8 cellular contexts compared by ENCODE assay signal in the genomic region with DNA sequence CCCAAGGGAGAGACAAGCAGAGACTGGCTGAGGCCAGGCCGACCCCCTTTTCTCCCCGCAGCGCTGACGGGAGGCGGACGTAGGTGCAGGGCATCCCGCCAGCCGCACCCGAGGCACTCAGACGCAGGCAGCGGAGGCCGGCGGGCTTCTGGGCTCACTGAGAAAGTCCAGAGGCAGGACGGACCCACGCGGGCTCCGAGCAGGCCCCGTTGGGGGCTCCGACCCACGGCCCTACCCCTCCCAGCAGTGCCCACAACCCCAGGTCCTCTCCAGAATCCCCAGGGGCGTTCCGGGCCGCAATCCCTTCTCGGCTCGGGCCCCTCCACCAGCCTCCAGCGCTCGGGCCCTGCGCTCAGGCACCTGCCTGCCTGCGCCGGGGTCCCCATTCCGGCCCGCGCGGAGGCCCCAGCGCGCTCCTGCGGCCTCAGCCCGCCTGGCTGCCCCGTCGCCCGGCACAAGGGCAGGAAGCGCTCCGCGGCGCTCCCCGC. TPM values are rescaled to one million over a fixed set of nuclear protein-coding genes. Genes with fewer than 3 reads are reported as not detected.
DNase-seq lines count a peak whose midpoint lies in the region; ATAC-seq and TF ChIP-seq lines count a peak whose summit lies in the region.

No MANE protein-coding gene starts in this region.

- H3K27ac ChIP-seq in HL-60 (replicated peaks), result peak overlapping the region; percentile 56
- peak overlapping the region; percentile 63 for H3K27ac ChIP-seq in SJSA1
- peak overlapping the region; percentile 99 for H3K27ac ChIP-seq in left ventricle myocardium inferior (replicated peaks)
- H3K27ac ChIP-seq in psoas muscle, result peak overlapping the region; percentile 100

- H3K4me1 ChIP-seq in SJSA1 (replicated peaks) (no peaks in the 10 kb centered on the region), left ventricle myocardium inferior (peaks cover 61% of the 10 kb centered on the region), psoas muscle (peaks cover 23% of the 10 kb centered on the region)

- intact Hi-C loops in left ventricle myocardium inferior (cut with micrococcal nuclease), result no loop called here
- intact Hi-C loops in psoas muscle (cut with DNase I), result loop anchor here in 1 of 2 donors (5.0 kb wide), 1 partner anchor 35 kb away; no protein-coding TSS in a partner anchor

- H3K4me3 ChIP-seq in HL-60 (replicated peaks; ENCODE audit: insufficient read depth, low read length) (peak overlapping the region; percentile 74), SJSA1 (peak overlapping the region; percentile 96), left ventricle myocardium inferior (peak overlapping the region; percentile 86), psoas muscle (peak overlapping the region; percentile 96)

- H3K36me3 ChIP-seq in SJSA1 (peaks cover 6% of the 10 kb centered on the region), left ventricle myocardium inferior (no peaks in the 10 kb centered on the region), psoas muscle (ENCODE audit: insufficient read depth in 1 of 2, low read depth in 1 of 2) (no peaks in the 10 kb centered on the region)

- ATAC-seq in GM19463 (IDR thresholded peaks at IDR 0.05; ENCODE audit: unreplicated experiment) (peak; percentile 21), psoas muscle (peak; percentile 16 to 34 (median 26))

- no peaks in the 10 kb centered on the region for H3K27me3 ChIP-seq in HL-60 (ENCODE audit: insufficient read depth, poor library complexity, severe bottlenecking)
- H3K27me3 ChIP-seq in SJSA1 (replicated peaks), result no peaks in the 10 kb centered on the region
- no peaks in the 10 kb centered on the region for H3K27me3 ChIP-seq in left ventricle myocardium inferior (ENCODE audit: low read depth)
- no peaks in the 10 kb centered on the region for H3K27me3 ChIP-seq in psoas muscle (ENCODE audit: insufficient read depth in 3 of 3, low read length in 2 of 3)

- DNase-seq in COLO668 (lab: John Stamatoyannopoulos, UW; ENCODE audit: unreplicated experiment) (peak; percentile 78), HL-60 (ENCODE audit: low read depth in 1 of 2, low spot score in 1 of 2) (peak in 1 of 2 experiments; percentile 32), SJSA1 (ENCODE audit: low read depth in 1 of 2, low spot score in 2 of 2) (peak; percentile 40 to 46), amygdala (lab: John Stamatoyannopoulos, UW) (peak in 38 of 56 donors; percentile 5 to 68 (median 41)), left ventricle myocardium inferior (peak; percentile 73), psoas muscle (peak; percentile 75 to 81), NCI-H2196 (lab: John Stamatoyannopoulos, UW; ENCODE audit: unreplicated experiment) (no peak)

- 0 to 1% (median 0%) methylated on average over 25 to 46 of the region's 46 CpGs for WGBS in psoas muscle, 3 donors

- TF ChIP-seq CTCF in HL-60 (IDR thresholded peaks at IDR 0.05; ENCODE audit: insufficient read depth, low read length) (no peak), left ventricle myocardium inferior (IDR thresholded peaks at IDR 0.05; ENCODE audit: borderline replicate concordance) (no peak), psoas muscle (IDR thresholded peaks at IDR 0.05) (no peak)

- H3K9me3 ChIP-seq in SJSA1 (replicated peaks) (no peaks in the 10 kb centered on the region), left ventricle myocardium inferior (replicated peaks) (no peaks in the 10 kb centered on the region), psoas muscle (no peaks in the 10 kb centered on the region)

RNA-seq across cellular contexts. Expression of a gene that starts 0.5 kb away (rescaled TPM):
- 4.9 and 5.4 TPM in 2 replicates for total RNA-seq in SJSA1 (2014; rRNA removed; shearing (Covaris generic))
- 13.8 TPM for total RNA-seq in left ventricle myocardium inferior
- total RNA-seq in psoas muscle, result 1 to 10 TPM; 8.2 to 8.9 (median 8.6) TPM
- 1 to 10 TPM; 2.4 to 6.6 (median 6.6) TPM for polyA plus RNA-seq in psoas muscle
